8 cellular contexts compared by ENCODE assay signal in the genomic region with DNA sequence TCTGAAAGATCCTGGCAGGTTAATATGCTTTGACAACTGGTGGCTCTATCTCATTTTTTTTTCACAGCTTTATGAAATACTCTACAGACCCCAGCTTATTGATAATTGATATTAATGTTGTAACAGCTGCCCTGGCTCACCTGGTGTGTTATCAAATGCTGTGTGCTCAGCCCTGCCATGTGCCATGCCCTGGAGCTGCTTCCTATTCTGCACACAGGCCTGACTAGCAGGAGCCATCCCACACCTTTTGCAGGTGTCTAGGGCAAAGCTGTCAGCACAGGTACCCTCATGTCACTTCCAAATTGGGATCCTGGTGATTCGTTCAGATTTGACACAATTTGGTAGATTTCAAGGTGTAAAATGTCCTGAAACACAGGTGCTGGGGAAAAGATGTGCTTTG.
"Had no signal": no experiment of that assay in that cellular context is flagged by ENCODE, and none has a peak within 500 bp of the region (broad histone marks: within the 10 kb centered on the region; RNA-seq: fewer than 3 reads in every experiment).

No MANE protein-coding gene starts in this region.

- H3K9me3 ChIP-seq: HAP-1 had no signal

- H3K4me3 ChIP-seq: GM23248, HAP-1 had no signal

- DNase-seq: GM23248, GOT3, H7, HFFc6 had no signal

- H2AFZ ChIP-seq: GM23248 had no signal

- H3K9ac ChIP-seq: GM23248 had no signal

- H3K27ac ChIP-seq: GM23248, HL-60 had no signal

- FAIRE-seq: HepG2 had no signal

- ATAC-seq: HCT116, HepG2 had no signal

- H3K36me3 ChIP-seq: HAP-1 had no signal

- H3K4me1 ChIP-seq: HAP-1 had no signal
